In the genomic region with DNA sequence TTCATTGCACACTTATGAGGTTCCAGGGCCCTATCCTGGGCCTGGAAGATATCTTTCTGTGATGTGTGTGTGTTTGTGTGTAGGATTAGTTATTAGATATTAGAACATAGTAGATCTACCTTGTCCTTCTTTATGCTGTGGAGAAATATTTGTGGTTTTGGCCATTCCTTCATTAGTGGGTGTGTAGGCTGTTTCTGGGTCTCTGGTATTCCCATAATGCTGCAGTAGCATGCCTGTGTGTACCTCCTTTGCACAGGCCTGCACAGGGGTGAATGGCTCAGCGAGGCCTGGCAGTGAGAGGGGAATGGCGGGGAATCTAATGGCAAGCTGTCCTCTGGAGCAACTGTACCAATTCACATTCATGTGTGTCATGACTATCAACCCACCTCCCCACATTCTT, we compare ENCODE assay signal across 1 cellular context.
TF ChIP-seq lines count a peak whose summit lies in the region.

No MANE protein-coding gene starts in this region.

TF ChIP-seq in HCT116, 20 proteins besides CTCF, POLR2A, EP300 and RAD21 (continued from another document):
- TF ChIP-seq, protein P1, sequence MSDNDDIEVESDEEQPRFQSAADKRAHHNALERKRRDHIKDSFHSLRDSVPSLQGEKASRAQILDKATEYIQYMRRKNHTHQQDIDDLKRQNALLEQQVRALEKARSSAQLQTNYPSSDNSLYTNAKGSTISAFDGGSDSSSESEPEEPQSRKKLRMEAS (IDR thresholded peaks at IDR 0.05) = no peak
- TF ChIP-seq CBX3 (IDR thresholded peaks at IDR 0.05; ENCODE audit: low read depth) (no peak), SIN3A (IDR thresholded peaks at IDR 0.05; ENCODE audit: low read depth) (no peak)
